15 cellular contexts compared by ENCODE assay signal in the genomic region with DNA sequence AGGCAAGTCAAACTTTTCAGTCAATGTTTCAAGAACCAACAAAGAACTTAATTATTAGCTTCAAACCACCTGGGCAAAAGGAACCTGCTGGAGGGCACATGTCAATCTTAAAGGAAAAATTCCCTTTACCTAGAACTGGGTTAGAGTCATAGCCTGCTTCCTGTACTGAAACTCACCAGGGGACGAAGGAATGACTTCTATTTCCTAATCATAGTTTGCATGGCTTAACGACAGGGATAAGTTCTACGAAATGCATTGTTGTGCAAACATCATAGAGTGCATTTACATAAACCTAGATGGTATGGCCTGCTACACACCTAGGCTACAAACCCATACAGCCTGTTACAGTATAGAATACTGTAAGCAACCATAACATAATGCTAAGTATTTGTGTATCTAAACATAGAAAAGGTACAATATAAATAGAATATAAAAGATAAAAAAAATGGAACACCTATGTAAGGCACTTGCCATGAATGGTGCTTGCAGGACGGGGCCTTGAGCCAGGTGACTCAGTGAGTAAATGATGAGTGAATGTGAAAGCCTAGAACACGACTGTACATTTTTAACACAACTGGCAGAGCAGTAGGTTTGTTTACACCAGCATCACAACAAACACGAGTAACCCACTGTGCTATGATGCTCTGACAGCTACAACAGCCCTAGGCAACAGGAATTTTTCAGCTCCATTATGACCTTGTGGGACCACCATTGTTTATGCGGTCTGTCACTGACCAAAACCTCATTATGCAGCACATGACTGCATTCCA.
DNase-seq lines count a peak whose midpoint lies in the region; ATAC-seq and TF ChIP-seq lines count a peak whose summit lies in the region.
"Had no signal": no experiment of that assay in that cellular context is flagged by ENCODE, and none has a peak within 500 bp of the region (broad histone marks: within the 10 kb centered on the region; RNA-seq: fewer than 3 reads in every experiment).

No MANE protein-coding gene starts in this region.

- peaks cover 4% of the 10 kb centered on the region for H3K4me1 Mint-ChIP-seq in MCF 10A (ENCODE audit: insufficient read depth, unreplicated experiment)

- CTCF ChIA-PET in MCF 10A (lab: Yijun Ruan, JAX) = interaction anchor here (0.6 to 1.9 kb wide), 6 partner anchors 9 to 188 kb away, joined by 3 to 10 read pairs (median 4); no protein-coding TSS in a partner anchor

- POLR2A ChIA-PET in MCF 10A (lab: Yijun Ruan, JAX) = no interaction called here

- H3K27me3 ChIP-seq in breast epithelium (no peaks in the 10 kb centered on the region), stomach (no peaks in the 10 kb centered on the region), ovary (no peaks in the 10 kb centered on the region)
- H3K27me3 ChIP-seq: pancreas, SJSA1, tibial artery had no signal

- peak; percentile 90 for DNase-seq in MCF 10A (ENCODE audit: unreplicated experiment)
- DNase-seq in breast epithelium (ENCODE audit: low spot score in 2 of 2) = no peak
- DNase-seq in NCI-H226 = peak; percentile 79
- DNase-seq in epithelial cell of esophagus (ENCODE audit: low read depth) = peak; percentile 88
- peak; percentile 52 for DNase-seq in stomach
- DNase-seq in ovary = no peak
- DNase-seq in amygdala (lab: John Stamatoyannopoulos, UW) = no peak
- DNase-seq: cortex of kidney, DND-41, NCI-H1694 treated with DMSO at 0.1 percent for 48 hours, tibial artery had no signal

- no peak overlapping the region for H3K4me3 Mint-ChIP-seq in MCF 10A (ENCODE audit: unreplicated experiment)
- H3K4me3 Mint-ChIP-seq: mesothelial cell of epicardium had no signal

- no peak for TF ChIP-seq CTCF in MCF 10A (IDR thresholded peaks at IDR 0.05; ENCODE audit: unreplicated experiment)
- no peak for TF ChIP-seq CTCF in breast epithelium (IDR thresholded peaks at IDR 0.05)
- no peak for TF ChIP-seq CTCF in epithelial cell of esophagus (IDR thresholded peaks at IDR 0.05; ENCODE audit: insufficient read depth, low read depth, low read length, missing control alignments)
- no peak for TF ChIP-seq CTCF in stomach (IDR thresholded peaks at IDR 0.05)
- TF ChIP-seq CTCF in ovary (IDR thresholded peaks at IDR 0.05) = no peak

- intact Hi-C loops in MCF 10A (cut with micrococcal nuclease) (loop anchor here (10.0 kb wide), 1 partner anchor 111 kb away; no protein-coding TSS in a partner anchor), breast epithelium (cut with DNase I; ENCODE audit: low total_unique reads) (no loop called here), stomach (cut with DNase I; ENCODE audit: low total_unique reads) (no loop called here), ovary (cut with DNase I) (no loop called here)

- BruUV-seq in MCF 10A (replicated peaks; lab: Mats Ljungman, UMichigan) = no TSS peak

- H3K36me3 Mint-ChIP-seq in MCF 10A (ENCODE audit: insufficient read depth, unreplicated experiment) = no peaks in the 10 kb centered on the region
- H3K36me3 Mint-ChIP-seq: mesothelial cell of epicardium had no signal

- no peak overlapping the region for H3K27ac ChIP-seq in breast epithelium
- H3K27ac ChIP-seq in stomach = no peak overlapping the region
- no peak overlapping the region for H3K27ac ChIP-seq in ovary
- H3K27ac ChIP-seq: pancreas, SJSA1, tibial artery had no signal

- H3K27ac Mint-ChIP-seq in MCF 10A (ENCODE audit: low read depth, unreplicated experiment) = no peak overlapping the region
- H3K27ac Mint-ChIP-seq: mesothelial cell of epicardium had no signal

- no peaks in the 10 kb centered on the region for H3K4me1 ChIP-seq in breast epithelium
- H3K4me1 ChIP-seq in stomach = peaks cover 0 to 3% (median 0%) of the 10 kb centered on the region in 4 donors
- H3K4me1 ChIP-seq in ovary (ENCODE audit: insufficient read depth) = no peaks in the 10 kb centered on the region
- H3K4me1 ChIP-seq: pancreas, tibial artery had no signal

- H3K4me3 ChIP-seq in breast epithelium = no peak overlapping the region
- H3K4me3 ChIP-seq in epithelial cell of esophagus (ENCODE audit: low read length) = no peak overlapping the region
- no peak overlapping the region for H3K4me3 ChIP-seq in stomach
- H3K4me3 ChIP-seq in ovary = no peak overlapping the region
- H3K4me3 ChIP-seq: pancreas, SJSA1, tibial artery had no signal

- no peaks in the 10 kb centered on the region for H3K9me3 Mint-ChIP-seq in MCF 10A (ENCODE audit: unreplicated experiment)
- H3K9me3 Mint-ChIP-seq: mesothelial cell of epicardium had no signal

- WGBS in stomach, 5 donors = 29 to 45% (median 40%) methylated on average over 7 of the region's 7 CpGs
- WGBS in ovary, 3 donors = 67 to 71% (median 68%) methylated on average over 7 of the region's 7 CpGs

- H3K36me3 ChIP-seq in breast epithelium (no peaks in the 10 kb centered on the region), stomach (no peaks in the 10 kb centered on the region), ovary (no peaks in the 10 kb centered on the region)
- H3K36me3 ChIP-seq: pancreas, SJSA1, tibial artery had no signal

- no peak for TF ChIP-seq POLR2A in breast epithelium (IDR thresholded peaks at IDR 0.05)
- no peak for TF ChIP-seq POLR2A in stomach (IDR thresholded peaks at IDR 0.05)
- no peak for TF ChIP-seq POLR2A in ovary (IDR thresholded peaks at IDR 0.05)

- ATAC-seq in GM18511 (IDR thresholded peaks at IDR 0.05; ENCODE audit: unreplicated experiment) = no peak
- ATAC-seq: pancreas had no signal

- H3K9me3 ChIP-seq in breast epithelium (no peaks in the 10 kb centered on the region), stomach (no peaks in the 10 kb centered on the region), ovary (no peaks in the 10 kb centered on the region)
- H3K9me3 ChIP-seq: pancreas, SJSA1, tibial artery had no signal

- H3K27me3 Mint-ChIP-seq in MCF 10A (ENCODE audit: insufficient read depth, unreplicated experiment) = no peaks in the 10 kb centered on the region

- TF ChIP-seq EP300 in stomach (IDR thresholded peaks at IDR 0.05) = no peak
- no peak for TF ChIP-seq EP300 in ovary (IDR thresholded peaks at IDR 0.05)

Comparison
In these comparisons a context has a peak if more than half of its experiments do, and no peak if none do; other contexts are left out.
1. DNase-seq: peak in MCF 10A (single experiment), NCI-H226 (single experiment), epithelial cell of esophagus (single experiment) and stomach (single experiment); none in breast epithelium (0 of 2), ovary (0 of 5) and amygdala (0 of 56).